ENCODE assay signal across 12 cellular contexts in genomic region chr6:50820590-50821234, GRCh38. TPM values are rescaled to one million over a fixed set of nuclear protein-coding genes. Genes with fewer than 3 reads are reported as not detected.
DNase-seq lines count a peak whose midpoint lies in the region; ATAC-seq and TF ChIP-seq lines count a peak whose summit lies in the region.
"Had no signal": no experiment of that assay in that cellular context is flagged by ENCODE, and none has a peak within 500 bp of the region (broad histone marks: within the 10 kb centered on the region; RNA-seq: fewer than 3 reads in every experiment).

No MANE protein-coding gene starts in this region.

- no peak overlapping the region for H3K18ac ChIP-seq in trophoblast cell (ENCODE audit: low read length)

- H2AK5ac ChIP-seq in trophoblast cell (ENCODE audit: low read length): no peak overlapping the region

- H3K14ac ChIP-seq in trophoblast cell (ENCODE audit: low read length): peak overlapping the region; percentile 14

- H3K4ac ChIP-seq in trophoblast cell (ENCODE audit: low read depth, low read length): no peak overlapping the region

- H2BK5ac ChIP-seq in trophoblast cell (ENCODE audit: low read depth, low read length, poor library complexity): no peak overlapping the region

- H3K9me3 ChIP-seq in ES-I3 (ENCODE audit: control insufficient read depth, insufficient read depth, low read length) (no peaks in the 10 kb centered on the region), esophagus squamous epithelium (no peaks in the 10 kb centered on the region), trophoblast cell (ENCODE audit: insufficient read depth, low read depth, low read length) (no peaks in the 10 kb centered on the region)

- H4K8ac ChIP-seq in trophoblast cell (ENCODE audit: low read depth, low read length): peak overlapping the region; percentile 48

- H3K4me1 ChIP-seq in ES-I3 (ENCODE audit: insufficient read depth, low read length) (peaks cover 30% of the 10 kb centered on the region), esophagus squamous epithelium (peaks cover 3 to 91% (median 12%) of the 10 kb centered on the region in 3 donors), trophoblast cell (ENCODE audit: control insufficient read depth in 1 of 2, insufficient read depth in 2 of 2, low read length in 2 of 2) (peaks cover 4 to 6% of the 10 kb centered on the region in 2 experiments)

- H3K36me3 ChIP-seq in ES-I3 (ENCODE audit: insufficient read depth, low read length): no peaks in the 10 kb centered on the region
- no peaks in the 10 kb centered on the region for H3K36me3 ChIP-seq in esophagus squamous epithelium
- H3K36me3 ChIP-seq in trophoblast cell (ENCODE audit: control insufficient read depth in 1 of 2, insufficient read depth in 2 of 2, low read length in 2 of 2): no peaks in the 10 kb centered on the region

- no peak for TF ChIP-seq CTCF in esophagus squamous epithelium (IDR thresholded peaks at IDR 0.05)

- DNase-seq in NCI-H69 (lab: John Stamatoyannopoulos, UW) (peak; percentile 39), esophagus squamous epithelium (lab: John Stamatoyannopoulos, UW) (no peak), trophoblast cell (peak; percentile 78 to 92), head of caudate nucleus (no peak)
- DNase-seq in stimulated activated CD4-positive, alpha-beta T cell treated with anti-CD3 and anti-CD28 coated beads, Interleukin-4, amount 100 ng/mL, for 1 hour: no peak
- DNase-seq: activated CD8-positive, alpha-beta memory T cell treated with anti-CD3 and anti-CD28 coated beads, Interleukin-2, amount 50 U/mL, for 4 hours; naive thymus-derived CD8-positive, alpha-beta T cell; NCI-H2081 treated with DMSO at 0.1 percent for 48 hours had no signal

- no peaks in the 10 kb centered on the region for H3K79me2 ChIP-seq in trophoblast cell (ENCODE audit: control insufficient read depth, insufficient read depth, low read length, poor library complexity)

- peak overlapping the region; percentile 67 for H3K4me2 ChIP-seq in trophoblast cell (ENCODE audit: low read length)

- 2 to 6% methylated on average over 16 of the region's 16 CpGs for WGBS in esophagus squamous epithelium, 2 donors
- WGBS in trophoblast cell (ENCODE audit: extremely low coverage, insufficient coverage, insufficient read length): no CpG with 5 or more reads among the region's 16 CpGs

- peak overlapping the region; percentile 61 to 96 (median 89) for H3K27ac ChIP-seq in esophagus squamous epithelium
- peak overlapping the region; percentile 25 for H3K27ac ChIP-seq in trophoblast cell (ENCODE audit: low read depth, low read length)

- H3K9ac ChIP-seq in ES-I3 (ENCODE audit: low read depth, low read length) (peak overlapping the region; percentile 48; the same call in 1 of the 2 replicates), trophoblast cell (ENCODE audit: low read length) (peak overlapping the region; percentile 57)

- no peak overlapping the region for H2BK12ac ChIP-seq in trophoblast cell (ENCODE audit: low read length)

- H3K23ac ChIP-seq in trophoblast cell (ENCODE audit: low read length): no peak overlapping the region

- H2AFZ ChIP-seq in trophoblast cell (ENCODE audit: insufficient read depth, low read length, poor library complexity): peak overlapping the region; percentile 56

- no peak overlapping the region for H2BK120ac ChIP-seq in trophoblast cell (ENCODE audit: insufficient read depth, low read length, poor library complexity)

- no peak for ATAC-seq in HG03565 (IDR thresholded peaks at IDR 0.05; ENCODE audit: unreplicated experiment)
- ATAC-seq: naive thymus-derived CD8-positive, alpha-beta T cell; stimulated activated effector memory CD8-positive, alpha-beta T cell treated with anti-CD3 and anti-CD28 coated beads, Interleukin-12 subunit alpha, Interleukin-12 subunit beta, amount 100 ng/mL, for 72 hours had no signal

- intact Hi-C loops in esophagus squamous epithelium (cut with DNase I): no loop called here
- intact Hi-C loops in head of caudate nucleus (cut with DNase I): no loop called here

- H4K91ac ChIP-seq in trophoblast cell (ENCODE audit: low read depth, low read length): peak overlapping the region; percentile 77

- peak overlapping the region; percentile 42 to 64 (median 59) for H3K4me3 ChIP-seq in esophagus squamous epithelium
- H3K4me3 ChIP-seq in trophoblast cell (ENCODE audit: low read depth, low read length): no peak overlapping the region

- peaks cover 18% of the 10 kb centered on the region for H3K79me1 ChIP-seq in trophoblast cell (ENCODE audit: low read length)

- no peak for TF ChIP-seq POLR2A in esophagus squamous epithelium (IDR thresholded peaks at IDR 0.05)

- H4K12ac ChIP-seq in trophoblast cell (ENCODE audit: low read depth, low read length): no peak overlapping the region

- H3K27me3 ChIP-seq in esophagus squamous epithelium: peaks cover 0 to 95% (median 9%) of the 10 kb centered on the region in 4 donors
- H3K27me3 ChIP-seq in trophoblast cell (ENCODE audit: insufficient read depth, low read length): peaks cover 8% of the 10 kb centered on the region

RNA-seq across cellular contexts. Expression of gene TFAP2B, which starts 2.0 kb away (rescaled TPM):
- total RNA-seq in esophagus squamous epithelium: 1 to 10 TPM in 3 of 4 donors, under 1 TPM in 1; 0.35 to 4.4 (median 1.8) TPM
- 2.0 and 2.3 TPM in 2 replicates for polyA plus RNA-seq in trophoblast cell (2013)
- total RNA-seq: H4; naive thymus-derived CD8-positive, alpha-beta T cell had no signal
- polyA plus RNA-seq: naive thymus-derived CD8-positive, alpha-beta T cell had no signal

Comparison
In these comparisons a context has a peak if more than half of its experiments do, and no peak if none do; other contexts are left out.
1. DNase-seq: peak in NCI-H69 (single experiment) and trophoblast cell (2 of 2); none in esophagus squamous epithelium (single experiment), head of caudate nucleus (0 of 42) and stimulated activated CD4-positive, alpha-beta T cell treated with anti-CD3 and anti-CD28 coated beads, Interleukin-4, amount 100 ng/mL, for 1 hour (single experiment).